Comparison of ENCODE assay signal across 8 cellular contexts in the genomic region with DNA sequence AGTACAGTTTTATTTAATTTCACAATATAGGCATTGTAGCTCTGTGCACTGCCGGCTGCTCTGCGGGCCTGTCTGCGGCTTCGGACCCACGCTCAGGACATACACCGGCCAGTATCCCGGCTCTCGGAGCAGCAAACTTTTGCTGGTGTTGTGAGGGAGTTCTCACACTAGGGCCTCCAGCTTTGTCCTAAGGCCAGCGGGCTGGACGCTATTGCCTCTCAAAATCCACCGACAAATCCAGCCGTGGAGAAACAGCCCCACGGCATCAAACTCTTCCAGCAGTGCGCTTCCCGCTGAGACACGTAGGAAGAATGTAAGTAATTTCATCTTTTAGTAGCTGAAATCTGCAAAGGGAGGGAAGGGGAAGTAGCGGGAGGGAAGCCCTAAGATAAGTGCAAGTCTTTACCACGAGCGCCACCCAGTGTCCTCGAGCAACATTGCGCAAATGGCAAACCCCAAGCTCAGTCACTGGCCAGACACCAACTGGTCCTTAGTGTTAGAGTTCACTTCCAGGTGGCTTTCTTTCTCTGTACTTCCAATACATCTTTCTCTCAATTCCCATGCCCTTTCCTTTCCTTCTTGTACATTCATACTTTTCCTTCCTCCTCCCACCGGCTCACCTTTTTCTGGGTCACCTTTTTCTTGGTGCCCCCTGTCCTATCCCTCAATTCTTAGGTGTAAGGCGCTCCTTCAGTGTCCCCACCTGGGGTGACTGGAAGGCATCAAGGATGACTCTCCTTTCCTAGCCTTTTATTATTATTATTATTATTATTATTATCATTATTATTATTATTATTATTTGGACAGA. TPM values are rescaled to one million over a fixed set of nuclear protein-coding genes. Genes with fewer than 3 reads are reported as not detected.
DNase-seq lines count a peak whose midpoint lies in the region; ATAC-seq and FAIRE-seq lines count a peak whose summit lies in the region.

No MANE protein-coding gene starts in this region.

- H3K9me3 ChIP-seq in SK-N-MC (ENCODE audit: low read depth, low read length) = no peaks in the 10 kb centered on the region

- H3K4me3 Mint-ChIP-seq in activated naive CD8-positive, alpha-beta T cell = peak overlapping the region; percentile 87

- H3K27ac Mint-ChIP-seq in activated naive CD8-positive, alpha-beta T cell = no peak overlapping the region

- H3K27ac ChIP-seq in SK-N-MC = no peak overlapping the region

- ATAC-seq in GM21717 (IDR thresholded peaks at IDR 0.05; ENCODE audit: unreplicated experiment) (peak; percentile 93), Right ventricle myocardium superior (ENCODE audit: poor library complexity) (peak; percentile 92)

- no peak overlapping the region for H3K9ac ChIP-seq in SK-N-MC (ENCODE audit: insufficient read length)

- H3K27me3 Mint-ChIP-seq in activated naive CD8-positive, alpha-beta T cell = peaks cover 61% of the 10 kb centered on the region

- intact Hi-C loops in Right ventricle myocardium superior (cut with DNase I) = loop anchor here (5.0 kb wide), 2 partner anchors 950 to 1110 kb away; no protein-coding TSS in a partner anchor
- intact Hi-C loops in posterior vena cava (cut with DNase I) = loop anchor here (5.0 to 10.0 kb wide), 3 partner anchors 950 to 1113 kb away; no protein-coding TSS in a partner anchor

- peaks cover 42% of the 10 kb centered on the region for H3K4me1 Mint-ChIP-seq in activated naive CD8-positive, alpha-beta T cell (ENCODE audit: low read depth)

- H3K4me3 ChIP-seq in SK-N-MC = peak overlapping the region; percentile 62

- peak; percentile 69 for FAIRE-seq in urothelium cell line (lab: Jason Lieb, UNC)

- in situ Hi-C loops in KBM-7 (cut with MboI; ENCODE audit: low pct_unique_long_range_greater_than_20kb, low sequenced_read_pairs) = loop anchor here (25.0 kb wide), 1 partner anchor 1115 kb away; no protein-coding TSS in a partner anchor

- H3K36me3 Mint-ChIP-seq in activated naive CD8-positive, alpha-beta T cell = no peaks in the 10 kb centered on the region

- H3K9me3 Mint-ChIP-seq in activated naive CD8-positive, alpha-beta T cell (ENCODE audit: low read depth) = no peaks in the 10 kb centered on the region

- DNase-seq in Daoy (ENCODE audit: low read depth) (peak; percentile 82), KBM-7 (peak; percentile 83), SK-N-MC (ENCODE audit: low read depth, low spot score) (peak; percentile 66), Right ventricle myocardium superior (peak; percentile 77), posterior vena cava (ENCODE audit: low spot score) (peak; percentile 93), urothelium cell line (ENCODE audit: low spot score) (peak; percentile 88)

- H3K36me3 ChIP-seq in SK-N-MC (ENCODE audit: insufficient read depth, low read length) = no peaks in the 10 kb centered on the region

RNA-seq across cellular contexts. Expression of a gene that starts 3.0 kb away (rescaled TPM):
- total RNA-seq in Daoy (2014; rRNA removed; shearing (Covaris generic)) = 0.34 and 1.3 TPM in 2 replicates
- not detected for total RNA-seq in Right ventricle myocardium superior
- 1 to 10 TPM; 4.8 to 4.9 TPM for total RNA-seq in posterior vena cava

RNA-seq across cellular contexts. Expression of a gene that starts 22.3 kb away (rescaled TPM):
- total RNA-seq in Daoy (2014; rRNA removed; shearing (Covaris generic)) = 1.8 and 3.7 TPM in 2 replicates
- total RNA-seq in Right ventricle myocardium superior = not detected
- total RNA-seq in posterior vena cava = 1 to 10 TPM; 1.5 to 2.0 TPM
